Comparison of ENCODE assay signal across 13 cellular contexts in genomic region chr17:59067756-59068155, GRCh38.
"Had no signal": no experiment of that assay in that cellular context is flagged by ENCODE, and none has a peak within 500 bp of the region (broad histone marks: within the 10 kb centered on the region; RNA-seq: fewer than 3 reads in every experiment).

No MANE protein-coding gene starts in this region.

- DNase-seq: activated CD4-positive, alpha-beta T cell treated with anti-CD3 and anti-CD28 coated beads for 4 hours; activated CD8-positive, alpha-beta T cell treated with anti-CD3 and anti-CD28 coated beads for 36 hours; activated naive CD8-positive, alpha-beta T cell treated with anti-CD3 and anti-CD28 coated beads, Interleukin-2, amount 10 ng/mL, durations not matched to agents 7 days and 5 days; effector CD8-positive, alpha-beta T cell; esophagus squamous epithelium; hippocampal formation; kidney; left ventricle myocardium inferior; naive B cell; ovary had no signal

- H3K4me1 ChIP-seq: esophagus squamous epithelium, left ventricle myocardium inferior had no signal

- H3K9me3 ChIP-seq: esophagus squamous epithelium, left ventricle myocardium inferior, ovary had no signal

- H3K36me3 ChIP-seq: ovary had no signal

- H3K27ac Mint-ChIP-seq: activated CD8-positive, alpha-beta T cell treated with anti-CD3 and anti-CD28 coated beads for 36 hours; activated naive CD8-positive, alpha-beta T cell treated with anti-CD3 and anti-CD28 coated beads, Interleukin-2, amount 10 ng/mL, durations not matched to agents 7 days and 5 days; brain; naive B cell; WTC11 had no signal

- H3K27me3 Mint-ChIP-seq: activated CD8-positive, alpha-beta T cell treated with anti-CD3 and anti-CD28 coated beads for 36 hours; activated naive CD8-positive, alpha-beta T cell treated with anti-CD3 and anti-CD28 coated beads, Interleukin-2, amount 10 ng/mL, durations not matched to agents 7 days and 5 days; brain; naive B cell had no signal

- H3K27me3 ChIP-seq: esophagus squamous epithelium, ovary had no signal

- ATAC-seq: activated CD8-positive, alpha-beta T cell treated with anti-CD3 and anti-CD28 coated beads for 36 hours; sciatic nerve; WTC11 had no signal

- H3K4me3 ChIP-seq: esophagus squamous epithelium, left ventricle myocardium inferior, ovary had no signal

- H3K4me3 Mint-ChIP-seq: activated CD8-positive, alpha-beta T cell treated with anti-CD3 and anti-CD28 coated beads for 36 hours; activated naive CD8-positive, alpha-beta T cell treated with anti-CD3 and anti-CD28 coated beads, Interleukin-2, amount 10 ng/mL, durations not matched to agents 7 days and 5 days; brain; naive B cell; WTC11 had no signal

- H3K9me3 Mint-ChIP-seq: activated CD8-positive, alpha-beta T cell treated with anti-CD3 and anti-CD28 coated beads for 36 hours; activated naive CD8-positive, alpha-beta T cell treated with anti-CD3 and anti-CD28 coated beads, Interleukin-2, amount 10 ng/mL, durations not matched to agents 7 days and 5 days; brain; naive B cell; WTC11 had no signal

- H3K4me1 Mint-ChIP-seq: activated naive CD8-positive, alpha-beta T cell treated with anti-CD3 and anti-CD28 coated beads, Interleukin-2, amount 10 ng/mL, durations not matched to agents 7 days and 5 days; brain; naive B cell; WTC11 had no signal
